Comparison of ENCODE assay signal across 9 cellular contexts in genomic region chr4:2365054-2365912, GRCh38. TPM values are rescaled to one million over a fixed set of nuclear protein-coding genes. Genes with fewer than 3 reads are reported as not detected.
DNase-seq lines count a peak whose midpoint lies in the region; ATAC-seq, FAIRE-seq and TF ChIP-seq lines count a peak whose summit lies in the region.
"Had no signal": no experiment of that assay in that cellular context is flagged by ENCODE, and none has a peak within 500 bp of the region (broad histone marks: within the 10 kb centered on the region; RNA-seq: fewer than 3 reads in every experiment).

No MANE protein-coding gene starts in this region.

- DNase-seq in right lobe of liver (peak in 2 of 3 donors; percentile 44 to 54), HepG2 (ENCODE audit: low spot score) (no peak), H1 (ENCODE audit: low read depth in 1 of 2, low spot score in 2 of 2) (no peak), natural killer cell (no peak), inferior parietal cortex (ENCODE audit: extremely low spot score) (no peak), SIG-M5 treated with dmso at 0.1 percent for 504 hours (lab: John Stamatoyannopoulos, UW; ENCODE audit: unreplicated experiment) (no peak), islet precursor cell (no peak), KBM-7 (no peak)
- DNase-seq: NCI-H345 had no signal

- H2BK5ac ChIP-seq in H1 (ENCODE audit: low read depth, low read length): no peak overlapping the region

- H3K56ac ChIP-seq in H1 (replicated peaks; ENCODE audit: insufficient read length, low read depth, low read length): no peak overlapping the region

- H3K4me2 ChIP-seq in HepG2 (ENCODE audit: low read depth, low read length) (no peak overlapping the region), H1 (ENCODE audit: insufficient read depth in 1 of 2, low read depth in 2 of 2, low read length in 2 of 2) (no peak overlapping the region)

- peak overlapping the region; percentile 61 for H3K4me3 Mint-ChIP-seq in natural killer cell

- H3K79me1 ChIP-seq in H1 (ENCODE audit: low read depth, low read length): no peaks in the 10 kb centered on the region

- H3K36me3 ChIP-seq in right lobe of liver (no peaks in the 10 kb centered on the region), HepG2 (replicated peaks in 1 of 2; ENCODE audit: control insufficient read depth in 1 of 2, insufficient read depth in 2 of 2, low read length in 2 of 2) (no peaks in the 10 kb centered on the region), H1 (ENCODE audit: control insufficient read depth in 2 of 4, insufficient read depth in 4 of 4, low read length in 3 of 4) (no peaks in the 10 kb centered on the region)

- no peak overlapping the region for H3K9ac ChIP-seq in HepG2 (ENCODE audit: insufficient read depth, low read depth, low read length)
- no peak overlapping the region for H3K9ac ChIP-seq in H1 (replicated peaks in 1 of 4; ENCODE audit: extremely low read depth in 1 of 4, low read depth in 3 of 4, low read length in 3 of 4)

- in situ Hi-C loops in HepG2 (cut with HindIII; ENCODE audit: extremely low pct_ligation_motif_present, low pct_unique_long_range_greater_than_20kb): no loop called here
- in situ Hi-C loops in KBM-7 (cut with MboI; ENCODE audit: low pct_unique_long_range_greater_than_20kb, low sequenced_read_pairs): no loop called here

- H3K27me3 Mint-ChIP-seq in natural killer cell (ENCODE audit: low read depth in 2 of 2): no peaks in the 10 kb centered on the region

- no peak overlapping the region for H3K4ac ChIP-seq in H1 (replicated peaks; ENCODE audit: insufficient read length, low read depth, low read length)

- H2BK120ac ChIP-seq in H1 (replicated peaks; ENCODE audit: low read depth, low read length): no peak overlapping the region

- CTCF ChIA-PET in HepG2 (lab: Yijun Ruan, JAX; ENCODE audit: low intra/inter-chr PET ratio, low total read pairs): no interaction called here
- CTCF ChIA-PET in H1 (lab: Charles Lee; ENCODE audit: partially characterized antibody): interaction anchor here (1.2 kb wide), 1 partner anchor 145 kb away, joined by 4 read pairs; no protein-coding TSS in a partner anchor

- no peak overlapping the region for H2BK15ac ChIP-seq in H1 (ENCODE audit: low read length)

- H2BK12ac ChIP-seq in H1 (ENCODE audit: low read depth, low read length): no peak overlapping the region

- no peak for TF ChIP-seq EP300 in HepG2 (IDR thresholded peaks at IDR 0.05; ENCODE audit: low read depth in 2 of 2, low read length in 2 of 2)
- no peak for TF ChIP-seq EP300 in HepG2 (CRISPR knock-in tag; IDR thresholded peaks at IDR 0.05; ENCODE audit: borderline replicate concordance)
- no peak for TF ChIP-seq EP300 in H1 (IDR thresholded peaks at IDR 0.05; ENCODE audit: borderline replicate concordance in 1 of 2, low read depth in 2 of 2, low read length in 2 of 2)

- no peak overlapping the region for H3K14ac ChIP-seq in H1 (ENCODE audit: insufficient read length)

- TF ChIP-seq CTCF in right lobe of liver (IDR thresholded peaks at IDR 0.05): no peak
- TF ChIP-seq CTCF in HepG2 (CRISPR knock-in tag; IDR thresholded peaks at IDR 0.05): no peak
- no peak for TF ChIP-seq CTCF in H1 (IDR thresholded peaks at IDR 0.05; ENCODE audit: control extremely low read depth in 1 of 3, insufficient read depth in 1 of 3, low read depth in 1 of 3, low read length in 3 of 3)
- TF ChIP-seq CTCF in natural killer cell (IDR thresholded peaks at IDR 0.05): no peak

- H4K20me1 ChIP-seq in HepG2 (ENCODE audit: insufficient read depth, low read length): no peaks in the 10 kb centered on the region
- no peaks in the 10 kb centered on the region for H4K20me1 ChIP-seq in H1 (replicated peaks in 1 of 2; ENCODE audit: control insufficient read depth in 1 of 2, insufficient read depth in 2 of 2, low read length in 2 of 2)

- H2AFZ ChIP-seq in HepG2 (ENCODE audit: low read length) (no peak overlapping the region), H1 (ENCODE audit: low read length) (no peak overlapping the region)

- H3K9me3 Mint-ChIP-seq in natural killer cell: peaks cover 0 to 3% of the 10 kb centered on the region in 2 donors

- H3K23ac ChIP-seq in H1 (ENCODE audit: insufficient read length): no peak overlapping the region

- H3K79me2 ChIP-seq in HepG2 (ENCODE audit: insufficient read depth, low read length) (no peaks in the 10 kb centered on the region), H1 (ENCODE audit: control insufficient read depth in 1 of 2, insufficient read depth in 2 of 2, low read length in 2 of 2) (no peaks in the 10 kb centered on the region)

- peak overlapping the region in 1 of 2 donors; percentile 72 for H3K27ac Mint-ChIP-seq in natural killer cell

- POLR2A ChIA-PET in HepG2 (lab: Yijun Ruan, JAX): no interaction called here
- POLR2A ChIA-PET in H1 (lab: Charles Lee; ENCODE audit: partially characterized antibody): no interaction called here

- H3K18ac ChIP-seq in H1 (ENCODE audit: extremely low read depth, low read length): no peak overlapping the region

- no peak overlapping the region for H3K27ac ChIP-seq in right lobe of liver
- H3K27ac ChIP-seq in HepG2 (ENCODE audit: extremely low read length, insufficient read depth, low read length): no peak overlapping the region
- no peak overlapping the region for H3K27ac ChIP-seq in H1 (ENCODE audit: low read depth, low read length)

- intact Hi-C loops in right lobe of liver (cut with DNase I): no loop called here
- intact Hi-C loops in HepG2 (cut with micrococcal nuclease; ENCODE audit: unreplicated experiment): no loop called here
- intact Hi-C loops in natural killer cell (cut with micrococcal nuclease): no loop called here

- TF ChIP-seq POLR2A in right lobe of liver (IDR thresholded peaks at IDR 0.05) (no peak), HepG2 (IDR thresholded peaks at IDR 0.05; ENCODE audit: insufficient read depth in 1 of 2, low read depth in 2 of 2, low read length in 2 of 2) (no peak), H1 (IDR thresholded peaks at IDR 0.05; ENCODE audit: control extremely low read depth in 1 of 2, low read depth in 2 of 2, low read length in 2 of 2) (no peak)

- H3K4me1 ChIP-seq in right lobe of liver (peaks cover 0 to 20% (median 8%) of the 10 kb centered on the region in 4 donors), HepG2 (ENCODE audit: insufficient read depth, low read length) (peaks cover 26% of the 10 kb centered on the region), H1 (replicated peaks in 1 of 4; ENCODE audit: control insufficient read depth in 3 of 4, insufficient read depth in 4 of 4, low read length in 3 of 4) (no peaks in the 10 kb centered on the region; a peak in 1 of 7 replicates)

- 70% methylated on average over 5 of the region's 41 CpGs for WGBS in right lobe of liver (ENCODE audit: insufficient coverage, low coverage, low lambda C conversion rate, missing lambda C conversion rate)
- 79% methylated on average over 32 of the region's 41 CpGs for WGBS in HepG2 (ENCODE audit: low lambda C conversion rate)
- WGBS in H1 (ENCODE audit: extremely low coverage in 1 of 2, insufficient coverage in 1 of 2, insufficient read length in 1 of 2, insufficient replicate concordance in 2 of 2, low coverage in 1 of 2, low lambda C conversion rate in 2 of 2, missing lambda C conversion rate in 1 of 2), 2 experiments: 78% methylated on average over 9 of the region's 41 CpGs; no CpG with 5 or more reads in 1 of the 2 experiments

- no peak overlapping the region for H4K91ac ChIP-seq in H1 (replicated peaks; ENCODE audit: insufficient read length, low read length)

- no peaks in the 10 kb centered on the region for H3K23me2 ChIP-seq in H1 (ENCODE audit: low read depth, low read length)

- H4K8ac ChIP-seq in H1 (ENCODE audit: extremely low read depth, insufficient read depth, low read length): peak overlapping the region; percentile 65; the same call in 1 of the 2 replicates

- peaks cover 0 to 35% of the 10 kb centered on the region in 2 donors for H3K4me1 Mint-ChIP-seq in natural killer cell

- H3K27me3 ChIP-seq in right lobe of liver (no peaks in the 10 kb centered on the region), HepG2 (ENCODE audit: control insufficient read depth in 1 of 2, insufficient read depth in 2 of 2, low read length in 2 of 2) (peaks cover 6 to 25% of the 10 kb centered on the region in 2 experiments; a peak in 3 of 5 replicates), H1 (replicated peaks in 1 of 4; ENCODE audit: control insufficient read depth in 3 of 4, extremely low read depth in 1 of 4, insufficient read depth in 3 of 4, low read length in 3 of 4) (no peaks in the 10 kb centered on the region; a peak in 1 of 7 replicates)

- no peak overlapping the region for H2BK20ac ChIP-seq in H1 (ENCODE audit: low read length)

- H2AK5ac ChIP-seq in H1 (ENCODE audit: low read depth, low read length): no peak overlapping the region

- TF ChIP-seq RAD21 in HepG2 (CRISPR knock-in tag; IDR thresholded peaks at IDR 0.05): no peak
- TF ChIP-seq RAD21 in H1 (IDR thresholded peaks at IDR 0.05 in 1 of 2, conservative IDR thresholded peaks at IDR 0.05 in 1 of 2; ENCODE audit: low read depth in 2 of 2, low read length in 2 of 2): no peak

- FAIRE-seq in HepG2 (lab: Jason Lieb, UNC) (no peak), H1 (lab: Jason Lieb, UNC) (no peak)

- peak overlapping the region; percentile 29 to 44 (median 36) for H3K4me3 ChIP-seq in right lobe of liver
- H3K4me3 ChIP-seq in HepG2 (replicated peaks in 1 of 3; ENCODE audit: insufficient read depth in 1 of 3, low read depth in 2 of 3, low read length in 3 of 3): no peak overlapping the region
- no peak overlapping the region for H3K4me3 ChIP-seq in H1 (ENCODE audit: extremely low read depth in 1 of 4, insufficient read depth in 2 of 4, low read depth in 3 of 4, low read length in 4 of 4)

- no TSS peak for BruUV-seq in HepG2 (replicated peaks; lab: Mats Ljungman, UMichigan)

- H3K36me3 Mint-ChIP-seq in natural killer cell: no peaks in the 10 kb centered on the region

- H4K5ac ChIP-seq in H1 (ENCODE audit: insufficient read length, low read depth, low read length): no peak overlapping the region

- ATAC-seq in right lobe of liver: no peak
- ATAC-seq in HepG2: no peak
- peak in 1 of 3 donors; percentile 6 for ATAC-seq in natural killer cell

- H3K9me3 ChIP-seq in right lobe of liver: no peaks in the 10 kb centered on the region
- no peaks in the 10 kb centered on the region for H3K9me3 ChIP-seq in HepG2 (ENCODE audit: low read length)
- H3K9me3 ChIP-seq in H1 (ENCODE audit: insufficient read depth in 2 of 2, low read depth in 1 of 2, low read length in 1 of 2): no peaks in the 10 kb centered on the region

RNA-seq across cellular contexts. Expression of gene ZFYVE28, which starts 53.2 kb away (rescaled TPM):
- total RNA-seq in right lobe of liver: 1 to 10 TPM; 2.5 to 9.6 (median 4.8) TPM
- 0.22 and 0.24 TPM in 2 replicates for total RNA-seq in HepG2 (2016; rRNA removed; fragmentation: Illumina TruSeq; extraction: Trizol)
- total RNA-seq in HepG2 (2016; cell fraction: cytosol; rRNA removed; fragmentation: Illumina TruSeq; extraction: Trizol; ENCODE audit: low read depth): not detected in 2 replicates
- total RNA-seq in HepG2 (2016; cell fraction: insoluble cytoplasmic fraction; rRNA removed; fragmentation: Illumina TruSeq; extraction: Trizol): 0.13 and 0.19 TPM in 2 replicates
- 0.14 and 0.22 TPM in 2 replicates for total RNA-seq in HepG2 (2016; cell fraction: membrane; rRNA removed; fragmentation: Illumina TruSeq; extraction: Trizol)
- 0.25 TPM in 1 of 2 replicates, not detected in the other for total RNA-seq in HepG2 (2016; cell fraction: nucleus; rRNA removed; fragmentation: Illumina TruSeq; extraction: Trizol)
- polyA plus RNA-seq in HepG2 (2011; rRNA removed): 0.12 and 0.30 TPM in 2 replicates
- 0.09 TPM in 2 replicates for polyA plus RNA-seq in HepG2 (2011; cell fraction: cytosol; rRNA removed)
- polyA plus RNA-seq in HepG2 (2011; cell fraction: nucleus; rRNA removed): 0.69 and 1.4 TPM in 2 replicates
- 0.04 and 0.31 TPM in 2 replicates for polyA plus RNA-seq in HepG2 (2012)
- polyA plus RNA-seq in HepG2 (2016; cell fraction: cytosol; fragmentation: Illumina TruSeq; extraction: Trizol; ENCODE audit: low read depth): 0.03 and 0.14 TPM in 2 replicates
- 0.22 and 0.24 TPM in 2 replicates for polyA plus RNA-seq in HepG2 (2016; cell fraction: insoluble cytoplasmic fraction; fragmentation: Illumina TruSeq; extraction: Trizol; ENCODE audit: low read depth)
- polyA plus RNA-seq in HepG2 (2016; cell fraction: membrane; fragmentation: Illumina TruSeq; extraction: Trizol; ENCODE audit: low read depth): not detected in 2 replicates
- 0.19 and 0.61 TPM in 2 replicates for polyA plus RNA-seq in HepG2 (2016; cell fraction: nucleus; fragmentation: Illumina TruSeq; extraction: Trizol; ENCODE audit: insufficient read depth, low read depth)
- polyA minus RNA-seq in HepG2 (2011; rRNA and poly(A)+ RNA removed; ENCODE audit: low replicate concordance): 0.72 and 3.2 TPM in 2 replicates
- polyA minus RNA-seq in HepG2 (2011; cell fraction: cytosol; rRNA and poly(A)+ RNA removed): 0.26 TPM in 1 of 2 replicates, not detected in the other
- polyA minus RNA-seq in HepG2 (2011; cell fraction: nucleus; rRNA and poly(A)+ RNA removed): 0.52 TPM in 1 of 2 replicates, not detected in the other
- 3.9 and 4.9 TPM in 2 replicates for total RNA-seq in H1 (2021; fragmentation: NEBNext Ultra II Directional; extraction: Animal tissue kit (Norgen Biotek cat#: 25700))
- 1.7 and 3.1 TPM in 2 replicates for polyA plus RNA-seq in H1 (2011; rRNA removed)
- polyA plus RNA-seq in H1 (2011; cell fraction: cytosol; rRNA removed): 2.3 TPM
- polyA plus RNA-seq in H1 (2011; cell fraction: nucleus; rRNA removed): 9.8 TPM
- 1.5 to 2.1 TPM (median 1.9 TPM) in 4 replicates for polyA plus RNA-seq in H1 (2012, experiment 1 of 2)
- polyA plus RNA-seq in H1 (2012, experiment 2 of 2): 2.0 TPM
- polyA plus RNA-seq in H1 (2013, experiment 1 of 2): 3.7 TPM
- 3.2 TPM for polyA plus RNA-seq in H1 (2013, experiment 2 of 2)
- polyA minus RNA-seq in H1 (2011; rRNA and poly(A)+ RNA removed): 1.7 and 2.4 TPM in 2 replicates
- polyA minus RNA-seq in H1 (2011; cell fraction: cytosol; rRNA and poly(A)+ RNA removed): 2.5 TPM
- 5.8 TPM for polyA minus RNA-seq in H1 (2011; cell fraction: nucleus; rRNA and poly(A)+ RNA removed)
- total RNA-seq in natural killer cell: 100 to 1,000 TPM in 2 of 3 donors, 10 to 100 TPM in 1; 85.4 to 107 (median 104) TPM

RNA-seq across cellular contexts. Expression of gene CFAP99, which starts 53.5 kb away (rescaled TPM):
- total RNA-seq in right lobe of liver: under 1 TPM in 5 of 6 experiments, not detected in 1; 0.25 to 0.86 (median 0.29) TPM
- total RNA-seq in HepG2 (2016; rRNA removed; fragmentation: Illumina TruSeq; extraction: Trizol): not detected in 2 replicates
- not detected in 2 replicates for total RNA-seq in HepG2 (2016; cell fraction: cytosol; rRNA removed; fragmentation: Illumina TruSeq; extraction: Trizol; ENCODE audit: low read depth)
- total RNA-seq in HepG2 (2016; cell fraction: insoluble cytoplasmic fraction; rRNA removed; fragmentation: Illumina TruSeq; extraction: Trizol): not detected in 2 replicates
- total RNA-seq in HepG2 (2016; cell fraction: membrane; rRNA removed; fragmentation: Illumina TruSeq; extraction: Trizol): not detected in 2 replicates
- total RNA-seq in HepG2 (2016; cell fraction: nucleus; rRNA removed; fragmentation: Illumina TruSeq; extraction: Trizol): not detected in 2 replicates
- 0.07 TPM in 1 of 2 replicates, not detected in the other for polyA plus RNA-seq in HepG2 (2011; rRNA removed)
- polyA plus RNA-seq in HepG2 (2011; cell fraction: cytosol; rRNA removed): 0.07 TPM in 1 of 2 replicates, not detected in the other
- 0.29 TPM in 1 of 2 replicates, not detected in the other for polyA plus RNA-seq in HepG2 (2011; cell fraction: nucleus; rRNA removed)
- polyA plus RNA-seq in HepG2 (2012): not detected in 2 replicates
- polyA plus RNA-seq in HepG2 (2016; cell fraction: cytosol; fragmentation: Illumina TruSeq; extraction: Trizol; ENCODE audit: low read depth): not detected in 2 replicates
- polyA plus RNA-seq in HepG2 (2016; cell fraction: insoluble cytoplasmic fraction; fragmentation: Illumina TruSeq; extraction: Trizol; ENCODE audit: low read depth): not detected in 2 replicates
- not detected in 2 replicates for polyA plus RNA-seq in HepG2 (2016; cell fraction: membrane; fragmentation: Illumina TruSeq; extraction: Trizol; ENCODE audit: low read depth)
- not detected in 2 replicates for polyA plus RNA-seq in HepG2 (2016; cell fraction: nucleus; fragmentation: Illumina TruSeq; extraction: Trizol; ENCODE audit: insufficient read depth, low read depth)
- polyA minus RNA-seq in HepG2 (2011; rRNA and poly(A)+ RNA removed; ENCODE audit: low replicate concordance): not detected in 2 replicates
- not detected in 2 replicates for polyA minus RNA-seq in HepG2 (2011; cell fraction: cytosol; rRNA and poly(A)+ RNA removed)
- not detected in 2 replicates for polyA minus RNA-seq in HepG2 (2011; cell fraction: nucleus; rRNA and poly(A)+ RNA removed)
- total RNA-seq in H1 (2021; fragmentation: NEBNext Ultra II Directional; extraction: Animal tissue kit (Norgen Biotek cat#: 25700)): not detected in 2 replicates
- 0.09 TPM in 1 of 2 replicates, not detected in the other for polyA plus RNA-seq in H1 (2011; rRNA removed)
- 0.36 TPM for polyA plus RNA-seq in H1 (2011; cell fraction: cytosol; rRNA removed)
- 0.90 TPM for polyA plus RNA-seq in H1 (2011; cell fraction: nucleus; rRNA removed)
- 0.25 TPM in 1 of 4 replicates, not detected in the others for polyA plus RNA-seq in H1 (2012, experiment 1 of 2)
- polyA plus RNA-seq in H1 (2012, experiment 2 of 2): not detected
- 0.12 TPM for polyA plus RNA-seq in H1 (2013, experiment 1 of 2)
- polyA plus RNA-seq in H1 (2013, experiment 2 of 2): 0.13 TPM
- polyA minus RNA-seq in H1 (2011; rRNA and poly(A)+ RNA removed): not detected in 2 replicates
- not detected for polyA minus RNA-seq in H1 (2011; cell fraction: cytosol; rRNA and poly(A)+ RNA removed)
- polyA minus RNA-seq in H1 (2011; cell fraction: nucleus; rRNA and poly(A)+ RNA removed): not detected
- total RNA-seq in natural killer cell: not detected

Comparison
In these comparisons a context has a peak if more than half of its experiments do, and no peak if none do; other contexts are left out.
1. DNase-seq: peak in right lobe of liver (2 of 3); none in HepG2 (single experiment), H1 (0 of 2), natural killer cell (single experiment), inferior parietal cortex (single experiment), SIG-M5 treated with dmso at 0.1 percent for 504 hours (single experiment), islet precursor cell (single experiment) and KBM-7 (single experiment).
2. H3K4me3 ChIP-seq: peak in right lobe of liver (3 of 3); none in HepG2 (0 of 3) and H1 (0 of 4).
3. RNA of gene ZFYVE28, which starts 53.2 kb away (total RNA-seq): 85.4 to 107 TPM in natural killer cell; 2.5 to 9.6 TPM in right lobe of liver, 3.9 to 4.9 TPM in H1 and 0.13 to 0.25 TPM in HepG2; every median in the first group is over 4 times any median in the second.